9 cellular contexts compared by ENCODE assay signal in genomic region chr7:78510580-78511188, GRCh38.
DNase-seq lines count a peak whose midpoint lies in the region; ATAC-seq, FAIRE-seq and TF ChIP-seq lines count a peak whose summit lies in the region.
"Had no signal": no experiment of that assay in that cellular context is flagged by ENCODE, and none has a peak within 500 bp of the region (broad histone marks: within the 10 kb centered on the region; RNA-seq: fewer than 3 reads in every experiment).

No MANE protein-coding gene starts in this region.

- H3K4me1 Mint-ChIP-seq in stimulated activated naive CD8-positive, alpha-beta T cell treated with anti-CD3 and anti-CD28 coated beads, Interleukin-15, amount 100 ng/mL, for 72 hours = no peaks in the 10 kb centered on the region

- no peaks in the 10 kb centered on the region for H3K9me3 ChIP-seq in prostate gland

- FAIRE-seq in RCC 7860 (lab: Jason Lieb, UNC) = peak; percentile 15
- FAIRE-seq: endometrium had no signal

- 0% methylated on average over 2 of the region's 2 CpGs for WGBS in prostate gland

- H3K4me3 ChIP-seq in AG10803 (ENCODE audit: low read length) (no peak overlapping the region), fibroblast of villous mesenchyme (ENCODE audit: low read depth, low read length) (no peak overlapping the region), prostate gland (no peak overlapping the region)

- intact Hi-C loops in prostate gland (cut with DNase I) = loop anchor here (5.0 kb wide), 1 partner anchor 667 kb away; no protein-coding TSS in a partner anchor

- TF ChIP-seq CTCF in AG10803 (conservative IDR thresholded peaks at IDR 0.05; ENCODE audit: low read length) = peak; percentile 95
- peak; percentile 87 for TF ChIP-seq CTCF in fibroblast of villous mesenchyme (IDR thresholded peaks at IDR 0.05; ENCODE audit: insufficient read depth, low read depth, low read length)
- peak in 3 of 4 experiments; percentile 41 to 68 (median 62) for TF ChIP-seq CTCF in prostate gland (IDR thresholded peaks at IDR 0.05)

- no peaks in the 10 kb centered on the region for H3K27me3 Mint-ChIP-seq in stimulated activated naive CD8-positive, alpha-beta T cell treated with anti-CD3 and anti-CD28 coated beads, Interleukin-15, amount 100 ng/mL, for 72 hours

- no peaks in the 10 kb centered on the region for H3K27me3 ChIP-seq in prostate gland (replicated peaks; ENCODE audit: insufficient read depth)

- no peaks in the 10 kb centered on the region for H3K4me1 ChIP-seq in prostate gland (replicated peaks)

- no peaks in the 10 kb centered on the region for H3K9me3 Mint-ChIP-seq in stimulated activated naive CD8-positive, alpha-beta T cell treated with anti-CD3 and anti-CD28 coated beads, Interleukin-15, amount 100 ng/mL, for 72 hours

- DNase-seq in AG10803 (ENCODE audit: low read depth) (peak; percentile 65), HT-29 (ENCODE audit: low spot score) (peak; percentile 53), RCC 7860 (ENCODE audit: low spot score) (peak; percentile 38), fibroblast of villous mesenchyme (ENCODE audit: low read depth) (peak; percentile 42), prostate gland (ENCODE audit: low spot score) (peak; percentile 27)
- DNase-seq in stimulated activated naive CD8-positive, alpha-beta T cell treated with anti-CD3 and anti-CD28 coated beads, Interleukin-15, amount 100 ng/mL, for 72 hours = no peak

- no peak overlapping the region for H3K4me3 Mint-ChIP-seq in stimulated activated naive CD8-positive, alpha-beta T cell treated with anti-CD3 and anti-CD28 coated beads, Interleukin-15, amount 100 ng/mL, for 72 hours

- H3K27ac Mint-ChIP-seq in stimulated activated naive CD8-positive, alpha-beta T cell treated with anti-CD3 and anti-CD28 coated beads, Interleukin-15, amount 100 ng/mL, for 72 hours = no peak overlapping the region

- H3K27ac ChIP-seq in prostate gland = no peak overlapping the region

- ATAC-seq in GM18520 (IDR thresholded peaks at IDR 0.05; ENCODE audit: unreplicated experiment) (peak; percentile 50), HG03460 (IDR thresholded peaks at IDR 0.05; ENCODE audit: unreplicated experiment) (no peak)
- ATAC-seq in stimulated activated naive CD8-positive, alpha-beta T cell treated with anti-CD3 and anti-CD28 coated beads, Interleukin-15, amount 100 ng/mL, for 72 hours = no peak

- no peaks in the 10 kb centered on the region for H3K36me3 ChIP-seq in prostate gland

- no peak for TF ChIP-seq POLR2A in prostate gland (IDR thresholded peaks at IDR 0.05)

Comparison
In these comparisons a context has a peak if more than half of its experiments do, and no peak if none do; other contexts are left out.
1. DNase-seq: peak in AG10803 (single experiment), HT-29 (single experiment), RCC 7860 (single experiment), fibroblast of villous mesenchyme (single experiment) and prostate gland (single experiment); none in stimulated activated naive CD8-positive, alpha-beta T cell treated with anti-CD3 and anti-CD28 coated beads, Interleukin-15, amount 100 ng/mL, for 72 hours (0 of 2).
2. Peak in every context shown above with its lines, with median percentiles within 50 percentile points of each other: CTCF ChIP-seq.